25 cellular contexts compared by ENCODE assay signal in the genomic region with DNA sequence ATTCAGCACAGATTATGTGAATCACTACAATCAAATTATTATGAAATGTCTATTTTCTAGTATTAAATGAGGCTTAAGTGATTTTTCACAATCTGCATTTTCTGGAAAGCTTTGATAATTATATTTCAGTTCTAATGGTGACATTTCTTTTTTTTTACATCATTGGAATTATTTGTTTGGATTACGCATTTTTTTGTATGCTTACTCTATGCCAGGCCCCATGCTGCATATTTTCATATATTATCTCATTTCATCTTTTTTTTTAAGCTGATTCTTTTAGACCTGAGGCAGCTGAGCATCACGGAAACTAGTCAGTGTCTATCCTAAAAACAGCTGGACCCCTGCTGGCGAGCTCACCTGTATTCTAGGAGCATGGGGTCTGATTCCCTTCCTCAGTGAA. TPM values are rescaled to one million over a fixed set of nuclear protein-coding genes. Genes with fewer than 3 reads are reported as not detected.
DNase-seq lines count a peak whose midpoint lies in the region; ATAC-seq, FAIRE-seq and TF ChIP-seq lines count a peak whose summit lies in the region.
"Had no signal": no experiment of that assay in that cellular context is flagged by ENCODE, and none has a peak within 500 bp of the region (broad histone marks: within the 10 kb centered on the region; RNA-seq: fewer than 3 reads in every experiment).

No MANE protein-coding gene starts in this region.

- ATAC-seq in pancreas (no peak), upper lobe of right lung (no peak)

- no peak for FAIRE-seq in pancreas (lab: Jason Lieb, UNC)
- FAIRE-seq: A549, G401.6, GM12892, GM18507, H54, RCC 7860 had no signal

- no peak overlapping the region for H2AFZ ChIP-seq in GM23248
- H2AFZ ChIP-seq in fibroblast of lung (ENCODE audit: low read length) = no peak overlapping the region

- no peak overlapping the region for H3K4me3 ChIP-seq in GM23248
- no peak overlapping the region for H3K4me3 ChIP-seq in adipocyte (ENCODE audit: low read length)
- no peak overlapping the region for H3K4me3 ChIP-seq in fibroblast of lung (replicated peaks in 1 of 4; ENCODE audit: control extremely low read depth in 1 of 4, insufficient read depth in 1 of 4, low read depth in 3 of 4, low read length in 4 of 4)
- no peak overlapping the region for H3K4me3 ChIP-seq in pancreas
- no peak overlapping the region for H3K4me3 ChIP-seq in upper lobe of right lung
- H3K4me3 ChIP-seq: A549, BLaER1, SJSA1 had no signal

- no peak overlapping the region for H3K27ac ChIP-seq in GM23248
- H3K27ac ChIP-seq in fibroblast of lung (ENCODE audit: insufficient read depth, low read length) = no peak overlapping the region
- no peak overlapping the region for H3K27ac ChIP-seq in pancreas
- H3K27ac ChIP-seq in upper lobe of right lung = no peak overlapping the region
- H3K27ac ChIP-seq: A549, BLaER1, SJSA1 had no signal

- no peak overlapping the region for H3K9ac ChIP-seq in GM23248
- H3K9ac ChIP-seq in adipocyte (ENCODE audit: low read length) = no peak overlapping the region
- no peak overlapping the region for H3K9ac ChIP-seq in fibroblast of lung (ENCODE audit: insufficient read depth, low read length)
- H3K9ac ChIP-seq: BLaER1 had no signal

- H3K9me3 ChIP-seq in GM23248 (ENCODE audit: low read depth) (no peaks in the 10 kb centered on the region), adipocyte (ENCODE audit: control insufficient read depth, low read length) (no peaks in the 10 kb centered on the region), fibroblast of lung (ENCODE audit: control insufficient read depth, insufficient read depth, low read depth, low read length) (no peaks in the 10 kb centered on the region), pancreas (no peaks in the 10 kb centered on the region), upper lobe of right lung (no peaks in the 10 kb centered on the region)
- H3K9me3 ChIP-seq: A549, BLaER1, Caco-2, SJSA1 had no signal

- whole genome bisulfite sequencing in GM23248 (ENCODE audit: low coverage in 1 of 2, low lambda C conversion rate in 2 of 2, missing lambda C conversion rate in 2 of 2), 2 experiments = 82 to 89% methylated on average over 3 of the region's 3 CpGs
- 72 to 78% methylated on average over 3 of the region's 3 CpGs for WGBS in pancreas, 2 donors

- H3K36me3 ChIP-seq in GM23248 (ENCODE audit: low read depth) (no peaks in the 10 kb centered on the region), adipocyte (ENCODE audit: control insufficient read depth, insufficient read depth, low read length, severe bottlenecking) (no peaks in the 10 kb centered on the region), fibroblast of lung (ENCODE audit: control insufficient read depth, insufficient read depth, low read length) (no peaks in the 10 kb centered on the region), pancreas (no peaks in the 10 kb centered on the region), upper lobe of right lung (no peaks in the 10 kb centered on the region)
- H3K36me3 ChIP-seq: BLaER1, SJSA1 had no signal

- peaks cover 8% of the 10 kb centered on the region; the same call in 1 of the 2 replicates for H3K4me1 ChIP-seq in GM23248 (ENCODE audit: insufficient read depth)
- peaks cover 13% of the 10 kb centered on the region for H3K4me1 ChIP-seq in adipocyte (ENCODE audit: control insufficient read depth, insufficient read depth, low read length)
- peaks cover 15% of the 10 kb centered on the region for H3K4me1 ChIP-seq in fibroblast of lung (ENCODE audit: control insufficient read depth, extremely low read depth, insufficient read depth, low read length)
- peaks cover 0 to 9% (median 0%) of the 10 kb centered on the region in 3 donors for H3K4me1 ChIP-seq in pancreas
- H3K4me1 ChIP-seq in upper lobe of right lung = peaks cover 15% of the 10 kb centered on the region
- H3K4me1 ChIP-seq: A549, Caco-2, SJSA1 had no signal

- H3K9me2 ChIP-seq in GM23248 (ENCODE audit: insufficient read depth) = no peaks in the 10 kb centered on the region

- H3F3A ChIP-seq in GM23248 (ENCODE audit: insufficient read depth) = no peaks in the 10 kb centered on the region; the same call in 1 of the 2 replicates

- H3K4me2 ChIP-seq in GM23248 (ENCODE audit: unreplicated experiment) (no peak overlapping the region), fibroblast of lung (ENCODE audit: extremely low read depth, insufficient read depth, low read length) (peak overlapping the region; percentile 21)
- H3K4me2 ChIP-seq: A549, BLaER1 had no signal

- in situ Hi-C loops in GM23248 (cut with MboI) = no loop called here

- peak; percentile 27 for DNase-seq in GM23248
- DNase-seq in adipocyte (ENCODE audit: low read depth) = peak; percentile 72
- DNase-seq in fibroblast of lung (ENCODE audit: low read depth in 2 of 2) = peak; percentile 9 to 46
- no peak for DNase-seq in pancreas
- DNase-seq in AG20443 (ENCODE audit: low spot score) = no peak
- no peak for DNase-seq in upper lobe of right lung
- no peak for DNase-seq in activated naive CD4-positive, alpha-beta T cell treated with Interleukin-2 at 50 U/mL for 16 hours
- DNase-seq: Caco-2; CD4-positive, alpha-beta T cell; DND-41; Karpas-422; MV-4-11; NCI-H1694 treated with DMSO at 0.1 percent for 48 hours; NCI-H2081 treated with DMSO at 0.1 percent for 48 hours; NCI-H446; NCI-H526 treated with DMSO at 0.1 percent for 48 hours; OCI-M1 had no signal

- no peaks in the 10 kb centered on the region for H3K27me3 ChIP-seq in GM23248 (replicated peaks; ENCODE audit: insufficient read depth)
- H3K27me3 ChIP-seq in adipocyte (replicated peaks; ENCODE audit: control insufficient read depth, insufficient read depth, low read length) = no peaks in the 10 kb centered on the region
- H3K27me3 ChIP-seq in fibroblast of lung (ENCODE audit: control insufficient read depth, insufficient read depth, low read length) = no peaks in the 10 kb centered on the region
- no peaks in the 10 kb centered on the region for H3K27me3 ChIP-seq in pancreas
- H3K27me3 ChIP-seq in upper lobe of right lung = no peaks in the 10 kb centered on the region
- H3K27me3 ChIP-seq: BLaER1, SJSA1 had no signal

- H3K79me2 ChIP-seq in GM23248 (ENCODE audit: insufficient read depth) (no peaks in the 10 kb centered on the region), fibroblast of lung (ENCODE audit: control insufficient read depth, insufficient read depth, low read length) (no peaks in the 10 kb centered on the region)

- H4K20me1 ChIP-seq in GM23248 (ENCODE audit: insufficient read depth) = no peaks in the 10 kb centered on the region
- H4K20me1 ChIP-seq in fibroblast of lung (ENCODE audit: control insufficient read depth, extremely low read depth, insufficient read depth, low read length) = no peaks in the 10 kb centered on the region
- H4K20me1 ChIP-seq: BLaER1 had no signal

- no peak for TF ChIP-seq CTCF in fibroblast of lung (conservative IDR thresholded peaks at IDR 0.05 in 1 of 2, IDR thresholded peaks at IDR 0.05 in 1 of 2; ENCODE audit: low read depth in 1 of 2, low read length in 2 of 2)
- no peak for TF ChIP-seq CTCF in pancreas (IDR thresholded peaks at IDR 0.05)
- TF ChIP-seq CTCF in upper lobe of right lung (IDR thresholded peaks at IDR 0.05) = no peak

- intact Hi-C loops in pancreas (cut with DNase I) = no loop called here
- intact Hi-C loops in upper lobe of right lung (cut with DNase I) = no loop called here

RNA-seq across cellular contexts. Expression of gene SLCO3A1, which starts 31.1 kb away (rescaled TPM):
- 0.38 and 1.9 TPM in 2 replicates for total RNA-seq in GM23248 (2014; rRNA removed; shearing (Covaris generic))
- 5.7 and 6.9 TPM in 2 replicates for polyA plus RNA-seq in GM23248 (2016; fragmentation: Nextera tagmentation; extraction: Ambion mirVana)
- total RNA-seq in fibroblast of lung = 7.7 and 8.1 TPM in 2 replicates
- 16.8 and 28.1 TPM in 2 replicates for polyA plus RNA-seq in fibroblast of lung
- polyA plus RNA-seq in fibroblast of lung (2012) = 17.0 and 21.7 TPM in 2 replicates
- 60.6 and 152 TPM in 2 replicates for polyA minus RNA-seq in fibroblast of lung (ENCODE audit: low replicate concordance)
- total RNA-seq in pancreas = 10 to 100 TPM in 1 of 6 donors, 1 to 10 TPM in 5; 3.4 to 15.5 (median 4.2) TPM
- 1 to 10 TPM; 8.6 to 9.4 TPM for polyA plus RNA-seq in pancreas
- 50.6 TPM for total RNA-seq in upper lobe of right lung
- total RNA-seq: Caco-2, SJSA1 had no signal

Comparison
In these comparisons a context has a peak if more than half of its experiments do, and no peak if none do; other contexts are left out.
1. DNase-seq: peak in GM23248 (single experiment), adipocyte (single experiment) and fibroblast of lung (2 of 2); none in pancreas (0 of 6), AG20443 (single experiment), upper lobe of right lung (single experiment) and activated naive CD4-positive, alpha-beta T cell treated with Interleukin-2 at 50 U/mL for 16 hours (single experiment).